In the genomic region with DNA sequence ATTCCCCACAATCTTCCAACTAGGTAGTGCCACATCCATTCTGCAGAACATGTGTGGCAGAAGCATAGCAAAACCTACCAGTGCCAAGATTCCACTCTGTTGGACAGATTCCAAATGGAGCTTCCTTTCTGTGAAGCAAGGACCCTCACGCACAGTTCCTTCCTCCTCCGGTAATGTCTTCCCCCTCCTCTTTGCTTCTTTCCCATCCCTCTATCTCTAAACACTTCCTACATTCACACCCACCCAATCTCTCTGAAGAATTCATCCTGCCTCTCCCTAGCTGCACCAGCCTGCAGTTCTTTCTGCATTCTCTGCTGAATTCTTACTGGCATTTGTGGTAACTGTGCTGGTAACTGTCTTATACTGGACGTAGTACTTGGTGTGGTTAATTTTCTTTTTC, we compare ENCODE assay signal across 31 cellular contexts.
"Had no signal": no experiment of that assay in that cellular context is flagged by ENCODE, and none has a peak within 500 bp of the region (broad histone marks: within the 10 kb centered on the region; RNA-seq: fewer than 3 reads in every experiment).

No MANE protein-coding gene starts in this region.

- ATAC-seq: activated CD4-positive, alpha-beta T cell treated with anti-CD3 and anti-CD28 coated beads for 36 hours; activated CD4-positive, CD25-positive, alpha-beta regulatory T cell treated with anti-CD3 and anti-CD28 coated beads, Interleukin-2, amount 50 U/mL, for 24 hours; activated CD8-positive, alpha-beta T cell treated with anti-CD3 and anti-CD28 coated beads, Interleukin-2, amount 10 ng/mL, durations not matched to agents 7 days and 5 days; WTC11 had no signal

- H3K9me3 Mint-ChIP-seq: activated naive CD4-positive, alpha-beta T cell treated with anti-CD3 and anti-CD28 coated beads, Interleukin-2, amount 50 U/mL, for 24 hours; activated T-cell treated with anti-CD3 and anti-CD28 coated beads, Interleukin-2, amount 50 U/mL, for 24 hours; activated T-helper 2 cell treated with anti-CD3 and anti-CD28 coated beads, Interferon-gamma antibody, Interleukin-2, Interleukin-4, amounts not matched to agents 10 μg/mL and 5 μg/mL and 100 μg/mL, durations not matched to agents 14 hours and 24 hours and 36 hours; WTC11 had no signal

- H3K4me3 Mint-ChIP-seq: activated CD4-positive, alpha-beta T cell treated with anti-CD3 and anti-CD28 coated beads for 36 hours; activated CD4-positive, alpha-beta T cell treated with anti-CD3 and anti-CD28 coated beads, Interleukin-2, amount 10 ng/mL, durations not matched to agents 7 days and 5 days; activated CD8-positive, alpha-beta T cell treated with anti-CD3 and anti-CD28 coated beads, Interleukin-2, amount 10 ng/mL, durations not matched to agents 7 days and 5 days; activated naive CD4-positive, alpha-beta T cell treated with anti-CD3 and anti-CD28 coated beads, Interleukin-2, amount 50 U/mL, for 24 hours; activated naive CD8-positive, alpha-beta T cell treated with anti-CD3 and anti-CD28 coated beads, Interleukin-2, amount 10 ng/mL, durations not matched to agents 7 days and 5 days; activated T-cell treated with anti-CD3 and anti-CD28 coated beads, Interleukin-2, amount 50 U/mL, for 24 hours; WTC11 had no signal

- H3K36me3 ChIP-seq: ascending aorta had no signal

- H3K27ac ChIP-seq: ascending aorta had no signal

- H3K4me3 ChIP-seq: ascending aorta had no signal

- H3K27me3 Mint-ChIP-seq: activated CD4-positive, alpha-beta T cell treated with anti-CD3 and anti-CD28 coated beads for 36 hours; activated naive CD4-positive, alpha-beta T cell treated with anti-CD3 and anti-CD28 coated beads, Interleukin-2, amount 50 U/mL, for 24 hours; activated T-cell treated with anti-CD3 and anti-CD28 coated beads, Interleukin-2, amount 50 U/mL, for 24 hours had no signal

- H3K36me3 Mint-ChIP-seq: WTC11 had no signal

- H3K4me1 Mint-ChIP-seq: activated CD4-positive, alpha-beta T cell treated with anti-CD3 and anti-CD28 coated beads for 36 hours; activated naive CD4-positive, alpha-beta T cell treated with anti-CD3 and anti-CD28 coated beads, Interleukin-2, amount 50 U/mL, for 24 hours had no signal

- H3K27me3 ChIP-seq: ascending aorta had no signal

- H3K9me3 ChIP-seq: ascending aorta had no signal

- DNase-seq: activated CD4-positive, alpha-beta T cell treated with anti-CD3 and anti-CD28 coated beads for 36 hours; activated CD4-positive, alpha-beta T cell treated with anti-CD3 and anti-CD28 coated beads, Interleukin-2, amount 10 ng/mL, durations not matched to agents 7 days and 5 days; activated CD4-positive, alpha-beta T cell treated with anti-CD3 and anti-CD28 coated beads, Interleukin-2, amount 50 U/mL, for 48 hours; activated CD8-positive, alpha-beta T cell treated with anti-CD3 and anti-CD28 coated beads, Interleukin-2, amount 10 ng/mL, durations not matched to agents 7 days and 5 days; activated gamma-delta T cell; activated naive CD4-positive, alpha-beta T cell treated with Interleukin-2 at 50 U/mL for 16 hours; activated naive CD8-positive, alpha-beta T cell treated with anti-CD3 and anti-CD28 coated beads, Interleukin-2, amount 10 ng/mL, durations not matched to agents 7 days and 5 days; activated T-cell treated with anti-CD3 and anti-CD28 coated beads, Interleukin-2, amount 50 U/mL, for 24 hours; amygdala; Karpas-422; MM.1S; NCI-H1092 treated with DMSO at 0.1 percent for 48 hours; NCI-H1417; NCI-H146; NCI-H187; NCI-H2029 treated with DMSO at 0.1 percent for 48 hours; NCI-H2107; NCI-H2171; NCI-H510A; NCI-H526; NCI-H748 treated with DMSO at 0.1 percent for 48 hours; NK-92 treated with Interleukin-12 subunit alpha and Interleukin-12 subunit beta, amount 100 ng/mL, for 24 hours; OCI-M1; Right ventricle myocardium superior; SW 1271; T-helper 9 cell had no signal

- H3K27ac Mint-ChIP-seq: activated CD4-positive, alpha-beta T cell treated with anti-CD3 and anti-CD28 coated beads for 36 hours; activated CD4-positive, alpha-beta T cell treated with anti-CD3 and anti-CD28 coated beads, Interleukin-2, amount 10 ng/mL, durations not matched to agents 7 days and 5 days; activated CD8-positive, alpha-beta T cell treated with anti-CD3 and anti-CD28 coated beads, Interleukin-2, amount 10 ng/mL, durations not matched to agents 7 days and 5 days; activated naive CD4-positive, alpha-beta T cell treated with anti-CD3 and anti-CD28 coated beads, Interleukin-2, amount 50 U/mL, for 24 hours; activated naive CD8-positive, alpha-beta T cell treated with anti-CD3 and anti-CD28 coated beads, Interleukin-2, amount 10 ng/mL, durations not matched to agents 7 days and 5 days; activated T-cell treated with anti-CD3 and anti-CD28 coated beads, Interleukin-2, amount 50 U/mL, for 24 hours; activated T-helper 2 cell treated with anti-CD3 and anti-CD28 coated beads, Interferon-gamma antibody, Interleukin-2, Interleukin-4, amounts not matched to agents 10 μg/mL and 5 μg/mL and 100 μg/mL, durations not matched to agents 14 hours and 24 hours and 36 hours; WTC11 had no signal

- H3K4me1 ChIP-seq: ascending aorta had no signal
